ENCODE assay signal across 11 cellular contexts in genomic region chr4:3040447-3041191, GRCh38. TPM values are rescaled to one million over a fixed set of nuclear protein-coding genes. Genes with fewer than 3 reads are reported as not detected.
DNase-seq lines count a peak whose midpoint lies in the region; ATAC-seq and TF ChIP-seq lines count a peak whose summit lies in the region.
"Had no signal": no experiment of that assay in that cellular context is flagged by ENCODE, and none has a peak within 500 bp of the region (broad histone marks: within the 10 kb centered on the region; RNA-seq: fewer than 3 reads in every experiment).

No MANE protein-coding gene starts in this region.

- no peak for TF ChIP-seq CTCF in colonic mucosa (IDR thresholded peaks at IDR 0.05)
- no peak for TF ChIP-seq CTCF in spleen (IDR thresholded peaks at IDR 0.05 in 8 of 11, conservative IDR thresholded peaks at IDR 0.05 in 3 of 11)

- CTCF ChIA-PET in activated CD4-positive, alpha-beta T cell treated with anti-CD3 and anti-CD28 coated beads, Interleukin-2, amount 10 ng/mL, durations not matched to agents 7 days and 5 days (lab: Charles Lee) = interaction anchor here (0.6 to 1.3 kb wide), 5 partner anchors 32 to 506 kb away, joined by 3 to 5 read pairs (median 3); partner anchors contain the start of genes GRK4 and NOP14

- H3K9me3 Mint-ChIP-seq in activated CD4-positive, alpha-beta T cell treated with anti-CD3 and anti-CD28 coated beads, Interleukin-2, amount 10 ng/mL, durations not matched to agents 24 days and 14 days = peaks cover 5% of the 10 kb centered on the region
- peaks cover 5% of the 10 kb centered on the region for H3K9me3 Mint-ChIP-seq in activated CD4-positive, alpha-beta T cell treated with anti-CD3 and anti-CD28 coated beads, Interleukin-2, amount 10 ng/mL, durations not matched to agents 7 days and 5 days

- WGBS in spleen, 5 donors = 64 to 72% (median 69%) methylated on average over 17 to 28 of the region's 28 CpGs

- no peaks in the 10 kb centered on the region for H3K4me1 ChIP-seq in colonic mucosa
- peaks cover 28 to 87% (median 58%) of the 10 kb centered on the region in 6 donors for H3K4me1 ChIP-seq in spleen
- H3K4me1 ChIP-seq: A549 had no signal

- intact Hi-C loops in activated CD4-positive, alpha-beta T cell treated with anti-CD3 and anti-CD28 coated beads, Interleukin-2, amount 10 ng/mL, durations not matched to agents 24 days and 14 days (cut with micrococcal nuclease) = loop anchor here (10.0 kb wide), 1 partner anchor 296 kb away; no protein-coding TSS in a partner anchor
- intact Hi-C loops in colonic mucosa (cut with DNase I) (no loop called here), spleen (cut with DNase I; ENCODE audit: low total_unique reads) (no loop called here)

- H3K36me3 ChIP-seq in colonic mucosa = no peaks in the 10 kb centered on the region
- H3K36me3 ChIP-seq in spleen = no peaks in the 10 kb centered on the region

- H3K36me3 Mint-ChIP-seq in activated CD4-positive, alpha-beta T cell treated with anti-CD3 and anti-CD28 coated beads, Interleukin-2, amount 10 ng/mL, durations not matched to agents 24 days and 14 days (ENCODE audit: low read depth) = peaks cover 4% of the 10 kb centered on the region
- H3K36me3 Mint-ChIP-seq in activated CD4-positive, alpha-beta T cell treated with anti-CD3 and anti-CD28 coated beads, Interleukin-2, amount 10 ng/mL, durations not matched to agents 7 days and 5 days (ENCODE audit: low read depth) = peaks cover 9% of the 10 kb centered on the region

- TF ChIP-seq POLR2A in spleen (IDR thresholded peaks at IDR 0.05) = no peak

- H3K9me3 ChIP-seq in colonic mucosa (no peaks in the 10 kb centered on the region), spleen (no peaks in the 10 kb centered on the region)
- H3K9me3 ChIP-seq: A549 had no signal

- POLR2A ChIA-PET in activated CD4-positive, alpha-beta T cell treated with anti-CD3 and anti-CD28 coated beads, Interleukin-2, amount 10 ng/mL, durations not matched to agents 7 days and 5 days (lab: Charles Lee) = no interaction called here

- H3K4me3 ChIP-seq in colonic mucosa (peak overlapping the region; percentile 44), spleen (peak overlapping the region in 7 of 8 donors; percentile 27 to 72 (median 46))
- H3K4me3 ChIP-seq: A549 had no signal

- peak overlapping the region; percentile 87 to 89 for H3K9ac ChIP-seq in colonic mucosa (ENCODE audit: low read depth in 2 of 2, low read length in 2 of 2)

- H3K27me3 Mint-ChIP-seq in activated CD4-positive, alpha-beta T cell treated with anti-CD3 and anti-CD28 coated beads, Interleukin-2, amount 10 ng/mL, durations not matched to agents 24 days and 14 days = peaks cover 10% of the 10 kb centered on the region
- H3K27me3 Mint-ChIP-seq in activated CD4-positive, alpha-beta T cell treated with anti-CD3 and anti-CD28 coated beads, Interleukin-2, amount 10 ng/mL, durations not matched to agents 7 days and 5 days = peaks cover 7% of the 10 kb centered on the region

- ATAC-seq in HG02885 (IDR thresholded peaks at IDR 0.05; ENCODE audit: poor library complexity, unreplicated experiment) (peak; percentile 38), HG03457 (IDR thresholded peaks at IDR 0.05; ENCODE audit: unreplicated experiment) (no peak)
- ATAC-seq: A549 had no signal

- H3K27ac Mint-ChIP-seq in activated CD4-positive, alpha-beta T cell treated with anti-CD3 and anti-CD28 coated beads, Interleukin-2, amount 10 ng/mL, durations not matched to agents 24 days and 14 days = peak overlapping the region; percentile 89
- H3K27ac Mint-ChIP-seq in activated CD4-positive, alpha-beta T cell treated with anti-CD3 and anti-CD28 coated beads, Interleukin-2, amount 10 ng/mL, durations not matched to agents 7 days and 5 days = no peak overlapping the region

- H3K4me3 Mint-ChIP-seq in activated CD4-positive, alpha-beta T cell treated with anti-CD3 and anti-CD28 coated beads, Interleukin-2, amount 10 ng/mL, durations not matched to agents 24 days and 14 days = peak overlapping the region; percentile 86
- no peak overlapping the region for H3K4me3 Mint-ChIP-seq in activated CD4-positive, alpha-beta T cell treated with anti-CD3 and anti-CD28 coated beads, Interleukin-2, amount 10 ng/mL, durations not matched to agents 7 days and 5 days

- no peak for DNase-seq in activated CD4-positive, alpha-beta T cell treated with anti-CD3 and anti-CD28 coated beads, Interleukin-2, amount 10 ng/mL, durations not matched to agents 24 days and 14 days
- no peak for DNase-seq in activated CD4-positive, alpha-beta T cell treated with anti-CD3 and anti-CD28 coated beads, Interleukin-2, amount 10 ng/mL, durations not matched to agents 7 days and 5 days
- DNase-seq in colonic mucosa (no peak), spleen (peak; percentile 82), NCI-H2029 treated with DMSO at 0.1 percent for 48 hours (lab: John Stamatoyannopoulos, UW) (no peak)
- no peak for DNase-seq in activated CD4-positive, alpha-beta T cell treated with anti-CD3 and anti-CD28 coated beads, Interleukin-2, amount 50 U/mL, for 48 hours
- DNase-seq: activated effector memory CD4-positive, alpha-beta T cell treated with Interleukin-2 at 50 U/mL for 16 hours; NCI-H748 treated with DMSO at 0.1 percent for 48 hours had no signal

- H3K27ac ChIP-seq in colonic mucosa = peak overlapping the region; percentile 48
- peak overlapping the region; percentile 78 to 91 (median 82) for H3K27ac ChIP-seq in spleen
- H3K27ac ChIP-seq: A549 had no signal

- peaks cover 54% of the 10 kb centered on the region for H3K4me1 Mint-ChIP-seq in activated CD4-positive, alpha-beta T cell treated with anti-CD3 and anti-CD28 coated beads, Interleukin-2, amount 10 ng/mL, durations not matched to agents 24 days and 14 days
- H3K4me1 Mint-ChIP-seq in activated CD4-positive, alpha-beta T cell treated with anti-CD3 and anti-CD28 coated beads, Interleukin-2, amount 10 ng/mL, durations not matched to agents 7 days and 5 days = peaks cover 70% of the 10 kb centered on the region

- H3K27me3 ChIP-seq in colonic mucosa = no peaks in the 10 kb centered on the region
- no peaks in the 10 kb centered on the region for H3K27me3 ChIP-seq in spleen (replicated peaks in 1 of 7)

RNA-seq across cellular contexts. Expression of gene HTT-AS, which starts 33.7 kb away (rescaled TPM):
- not detected in 2 replicates for total RNA-seq in activated CD4-positive, alpha-beta T cell treated with anti-CD3 and anti-CD28 coated beads, Interleukin-2, amount 10 ng/mL, durations not matched to agents 24 days and 14 days
- total RNA-seq in activated CD4-positive, alpha-beta T cell treated with anti-CD3 and anti-CD28 coated beads, Interleukin-2, amount 10 ng/mL, durations not matched to agents 7 days and 5 days = not detected
- not detected for total RNA-seq in colonic mucosa
- not detected for total RNA-seq in spleen
- not detected for polyA plus RNA-seq in spleen
- polyA plus RNA-seq: A549 had no signal

RNA-seq across cellular contexts. Expression of gene HTT, which starts 33.9 kb away (rescaled TPM):
- total RNA-seq in activated CD4-positive, alpha-beta T cell treated with anti-CD3 and anti-CD28 coated beads, Interleukin-2, amount 10 ng/mL, durations not matched to agents 24 days and 14 days = 67.4 and 70.6 TPM in 2 replicates
- 10 to 100 TPM; 72.0 to 83.7 TPM for total RNA-seq in activated CD4-positive, alpha-beta T cell treated with anti-CD3 and anti-CD28 coated beads, Interleukin-2, amount 10 ng/mL, durations not matched to agents 7 days and 5 days
- 10 to 100 TPM; 51.0 to 55.5 TPM for total RNA-seq in colonic mucosa
- 100 to 1,000 TPM in 2 of 7 donors, 10 to 100 TPM in 5; 58.6 to 124 (median 92.2) TPM for total RNA-seq in spleen
- polyA plus RNA-seq in spleen = 10 to 100 TPM in 2 of 3 donors, 1 to 10 TPM in 1; 10.0 to 24.4 (median 14.7) TPM
